1 cellular context compared by ENCODE assay signal in genomic region chr11:10072841-10073240, GRCh38.
TF ChIP-seq lines count a peak whose summit lies in the region.

No MANE protein-coding gene starts in this region.

TF ChIP-seq in SK-N-SH treated with all-trans-retinoic acid at 6 μM for 48 hours, 23 proteins besides CTCF, POLR2A, EP300 and RAD21 (continued from another document):
- TF ChIP-seq PATZ1 (CRISPR knock-in tag; IDR thresholded peaks at IDR 0.05; ENCODE audit: borderline replicate concordance) (no peak), ZFP3 (CRISPR knock-in tag; IDR thresholded peaks at IDR 0.05) (no peak), CREB5 (CRISPR knock-in tag; IDR thresholded peaks at IDR 0.05; ENCODE audit: low read depth) (no peak), TCF4 (CRISPR knock-in tag; IDR thresholded peaks at IDR 0.05; ENCODE audit: borderline replicate concordance) (no peak)
TF ChIP-seq in SK-N-SH treated with all-trans-retinoic acid at 6 μM for 48 hours: peak in this region for 0.
